21 cellular contexts compared by ENCODE assay signal in the genomic region with DNA sequence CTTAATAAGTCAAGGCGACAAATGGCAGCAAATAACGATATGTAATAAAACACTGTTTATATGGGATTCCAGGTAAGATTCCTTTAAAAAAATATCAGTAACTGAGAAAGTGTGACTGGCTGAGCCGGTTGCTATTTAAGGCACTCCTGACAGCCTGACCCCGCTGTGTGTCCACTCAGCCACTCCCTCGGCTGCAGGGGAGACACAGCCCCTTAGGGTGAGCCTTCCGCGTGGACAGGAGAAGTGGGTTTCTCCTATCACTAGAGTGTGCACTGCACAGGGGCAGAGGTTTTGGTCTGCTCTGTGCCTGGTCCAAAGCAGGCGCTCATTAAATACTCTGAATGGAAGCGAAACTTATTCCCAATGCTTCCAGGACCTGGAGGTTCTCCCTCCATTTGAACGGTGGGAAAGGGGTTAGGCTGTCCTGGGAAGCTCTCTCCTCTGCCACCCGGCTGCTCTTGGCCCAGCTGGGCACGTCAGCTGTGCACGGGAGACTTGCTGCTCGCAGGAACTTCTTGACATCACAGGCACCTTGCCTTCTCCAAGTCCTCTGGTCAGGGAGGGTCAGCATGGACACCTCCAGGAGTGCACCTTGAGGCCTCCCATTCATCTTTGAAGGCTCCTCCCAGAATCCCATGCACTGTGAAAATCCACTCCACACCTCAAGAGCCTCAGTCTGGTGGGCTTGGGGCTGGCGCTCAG. TPM values are rescaled to one million over a fixed set of nuclear protein-coding genes. Genes with fewer than 3 reads are reported as not detected.
"Had no signal": no experiment of that assay in that cellular context is flagged by ENCODE, and none has a peak within 500 bp of the region (broad histone marks: within the 10 kb centered on the region; RNA-seq: fewer than 3 reads in every experiment).

No MANE protein-coding gene starts in this region.

- FAIRE-seq: TTC549 had no signal

- H3K27me3 Mint-ChIP-seq: activated naive CD8-positive, alpha-beta T cell treated with anti-CD3 and anti-CD28 coated beads for 36 hours had no signal

- H3K36me3 Mint-ChIP-seq: activated naive CD8-positive, alpha-beta T cell treated with anti-CD3 and anti-CD28 coated beads for 36 hours; memory B cell; natural killer cell had no signal

- H3K4me3 Mint-ChIP-seq: activated naive CD8-positive, alpha-beta T cell treated with anti-CD3 and anti-CD28 coated beads for 36 hours; effector memory CD8-positive, alpha-beta T cell; memory B cell; natural killer cell; T-helper 1 cell treated with Interleukin-12 subunit alpha and Interleukin-12 subunit beta and Interleukin-4 antibody, amounts not matched to agents 30 μg/mL and 1 μg/mL, for 36 hours had no signal

- H3K27ac Mint-ChIP-seq: activated naive CD8-positive, alpha-beta T cell treated with anti-CD3 and anti-CD28 coated beads for 36 hours; effector memory CD8-positive, alpha-beta T cell; memory B cell; natural killer cell; T-helper 1 cell treated with Interleukin-12 subunit alpha and Interleukin-12 subunit beta and Interleukin-4 antibody, amounts not matched to agents 30 μg/mL and 1 μg/mL, for 36 hours had no signal

- H3K4me1 Mint-ChIP-seq: activated naive CD8-positive, alpha-beta T cell treated with anti-CD3 and anti-CD28 coated beads for 36 hours; memory B cell; natural killer cell had no signal

- H3K9me3 Mint-ChIP-seq: activated naive CD8-positive, alpha-beta T cell treated with anti-CD3 and anti-CD28 coated beads for 36 hours; effector memory CD8-positive, alpha-beta T cell; memory B cell; natural killer cell; T-helper 1 cell treated with Interleukin-12 subunit alpha and Interleukin-12 subunit beta and Interleukin-4 antibody, amounts not matched to agents 30 μg/mL and 1 μg/mL, for 36 hours had no signal

- DNase-seq: activated CD4-positive, alpha-beta T cell treated with anti-CD3 and anti-CD28 coated beads for 48 hours; activated CD4-positive, alpha-beta T cell treated with anti-CD3 and anti-CD28 coated beads, Interleukin-2, amount 50 U/mL, for 48 hours; activated effector memory CD4-positive, alpha-beta T cell treated with Interleukin-2 at 50 U/mL for 16 hours; activated naive CD4-positive, alpha-beta T cell treated with Interleukin-2 at 50 U/mL for 16 hours; activated naive CD8-positive, alpha-beta T cell treated with anti-CD3 and anti-CD28 coated beads for 36 hours; body of pancreas; cerebellar nuclear complex; colonic mucosa; effector memory CD8-positive, alpha-beta T cell; hippocampal formation; natural killer cell; ovary; right cardiac atrium; stimulated activated naive CD8-positive, alpha-beta T cell treated with anti-CD3 and anti-CD28 coated beads, Interleukin-15, Interleukin-2, amounts not matched to agents 100 U/mL and 50 U/mL, for 24 hours; SW 1271; T-helper 9 cell; upper lobe of right lung had no signal

- ATAC-seq: body of pancreas; effector memory CD8-positive, alpha-beta T cell; natural killer cell; right cardiac atrium had no signal

RNA-seq across cellular contexts. Expression of gene SLCO2A1, which starts 43.3 kb away (rescaled TPM):
- total RNA-seq: mononuclear cell, natural killer cell had no signal
